In the genomic region with DNA sequence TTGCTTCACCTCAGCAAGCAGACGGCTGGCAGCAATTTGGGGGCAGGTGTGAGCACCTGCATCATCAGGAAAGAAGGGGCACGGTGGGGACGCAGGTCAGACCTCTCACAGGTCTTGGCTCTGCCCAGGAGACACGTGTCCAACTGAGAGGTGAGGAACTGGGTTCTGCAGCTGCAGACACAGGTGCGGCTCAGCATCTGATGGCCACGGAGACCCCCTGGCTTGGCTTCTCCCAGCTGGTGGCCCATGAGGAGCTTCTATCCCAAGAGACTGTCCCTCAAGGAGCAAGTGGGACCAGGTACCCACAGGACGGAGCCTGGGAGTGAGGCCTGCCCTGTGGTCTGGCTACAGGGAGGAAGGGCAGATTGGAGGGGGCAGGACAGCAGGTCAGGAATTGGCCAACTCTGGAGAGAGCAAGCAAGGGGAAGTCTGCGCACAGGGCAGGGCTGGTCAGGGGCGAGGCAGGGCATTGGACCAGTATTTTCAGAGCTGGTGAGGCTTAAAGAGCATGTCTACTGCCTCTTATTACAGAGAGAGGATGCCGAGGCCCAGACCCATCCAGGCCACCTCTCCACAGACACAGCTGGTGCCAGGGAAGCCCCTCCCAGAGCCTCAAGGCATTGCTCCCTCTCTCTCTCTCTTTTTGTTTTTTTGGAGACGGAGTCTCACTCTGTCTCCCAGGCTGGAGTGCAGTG, we compare ENCODE assay signal across 13 cellular contexts. TPM values are rescaled to one million over a fixed set of nuclear protein-coding genes. Genes with fewer than 3 reads are reported as not detected.
"Had no signal": no experiment of that assay in that cellular context is flagged by ENCODE, and none has a peak within 500 bp of the region (broad histone marks: within the 10 kb centered on the region; RNA-seq: fewer than 3 reads in every experiment).

No MANE protein-coding gene starts in this region.

- H3K36me3 ChIP-seq: gastrocnemius medialis, heart right ventricle, thoracic aorta had no signal

- H3K36me3 Mint-ChIP-seq: activated naive CD4-positive, alpha-beta T cell treated with anti-CD3 and anti-CD28 coated beads, Interleukin-2, amount 10 ng/mL, durations not matched to agents 7 days and 5 days had no signal

- H3K27ac Mint-ChIP-seq: activated naive CD4-positive, alpha-beta T cell treated with anti-CD3 and anti-CD28 coated beads, Interleukin-2, amount 10 ng/mL, durations not matched to agents 7 days and 5 days; activated T-helper 2 cell treated with anti-CD3 and anti-CD28 coated beads, Interferon-gamma antibody, Interleukin-2, Interleukin-4, amounts not matched to agents 10 μg/mL and 5 μg/mL and 100 μg/mL, durations not matched to agents 14 hours and 24 hours and 36 hours; endodermal cell had no signal

- H3K9me3 ChIP-seq: gastrocnemius medialis, heart right ventricle, thoracic aorta had no signal

- DNase-seq: activated CD4-positive, CD25-positive, alpha-beta regulatory T cell treated with anti-CD3 and anti-CD28 coated beads, Interleukin-2, amount 50 U/mL, for 72 hours; activated naive CD4-positive, alpha-beta T cell treated with anti-CD3 and anti-CD28 coated beads, Interleukin-2, amount 10 ng/mL, durations not matched to agents 7 days and 5 days; dorsolateral prefrontal cortex; endodermal cell; gastrocnemius medialis; heart right ventricle; retina; stimulated activated CD4-positive, alpha-beta T cell treated with anti-CD3 and anti-CD28 coated beads, Interleukin-12 subunit alpha, Interleukin-12 subunit beta, amount 100 ng/mL, for 4 hours; stimulated activated CD4-positive, alpha-beta T cell treated with anti-CD3 and anti-CD28 coated beads, Interleukin-2, amount 100 ng/mL, for 24 hours; T-helper 9 cell had no signal

- ATAC-seq: gastrocnemius medialis, heart right ventricle had no signal

- H3K4me3 Mint-ChIP-seq: activated naive CD4-positive, alpha-beta T cell treated with anti-CD3 and anti-CD28 coated beads, Interleukin-2, amount 10 ng/mL, durations not matched to agents 7 days and 5 days; endodermal cell had no signal

- H3K4me3 ChIP-seq: dorsolateral prefrontal cortex, gastrocnemius medialis, heart right ventricle, thoracic aorta had no signal

- H3K9me3 Mint-ChIP-seq: activated naive CD4-positive, alpha-beta T cell treated with anti-CD3 and anti-CD28 coated beads, Interleukin-2, amount 10 ng/mL, durations not matched to agents 7 days and 5 days; activated T-helper 2 cell treated with anti-CD3 and anti-CD28 coated beads, Interferon-gamma antibody, Interleukin-2, Interleukin-4, amounts not matched to agents 10 μg/mL and 5 μg/mL and 100 μg/mL, durations not matched to agents 14 hours and 24 hours and 36 hours; endodermal cell had no signal

- H3K27ac ChIP-seq: dorsolateral prefrontal cortex, gastrocnemius medialis, heart right ventricle, thoracic aorta had no signal

- H3K27me3 ChIP-seq: dorsolateral prefrontal cortex had no signal

RNA-seq across cellular contexts. Expression of a gene that starts 47.4 kb away (rescaled TPM):
- total RNA-seq: activated CD8-positive, alpha-beta memory T cell treated with anti-CD3 and anti-CD28 coated beads for 36 hours; activated T-helper 2 cell treated with anti-CD3 and anti-CD28 coated beads, Interferon-gamma antibody, Interleukin-2, Interleukin-4, amounts not matched to agents 10 μg/mL and 5 μg/mL and 100 μg/mL, durations not matched to agents 14 hours and 24 hours and 36 hours; endodermal cell had no signal
